ENCODE assay signal across 8 cellular contexts in the genomic region with DNA sequence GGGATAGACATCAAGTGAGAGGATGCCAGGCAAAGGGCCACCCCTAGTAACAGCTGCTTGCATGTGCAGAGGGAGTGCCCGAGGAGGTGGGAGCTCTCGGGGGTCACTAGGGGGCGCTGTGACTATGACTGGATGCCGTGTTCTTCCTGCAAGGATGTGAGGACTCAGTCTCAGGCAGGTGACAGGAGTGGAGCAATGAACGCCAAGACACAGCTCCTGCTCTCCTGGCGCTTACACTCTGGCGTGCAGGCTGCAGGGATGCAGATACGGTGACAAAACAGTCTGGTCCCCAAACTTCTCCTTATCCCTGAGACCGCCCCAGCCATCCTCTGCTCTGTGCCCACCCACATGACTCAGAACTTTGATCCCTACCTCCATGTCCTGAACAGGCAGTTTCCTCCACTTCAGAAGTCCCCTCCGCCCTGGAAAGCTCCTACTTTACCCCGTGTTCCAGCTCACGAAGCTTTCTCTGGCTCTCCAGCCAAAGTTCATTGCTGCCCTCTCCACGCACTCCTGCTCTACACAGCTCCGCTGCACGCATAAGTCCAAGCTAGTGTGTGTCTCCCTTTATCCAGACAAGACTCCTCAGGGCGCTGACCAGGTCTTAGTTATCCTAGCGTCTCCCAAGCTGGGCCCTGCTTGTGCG. TPM values are rescaled to one million over a fixed set of nuclear protein-coding genes. Genes with fewer than 3 reads are reported as not detected.
A peak's percentile ranks its signal among the peaks of the same experiment; 100 is the strongest.
DNase-seq lines count a peak whose midpoint lies in the region; ATAC-seq, FAIRE-seq and TF ChIP-seq lines count a peak whose summit lies in the region.

No MANE protein-coding gene starts in this region.

- no peak overlapping the region for H3K27ac ChIP-seq in endothelial cell of umbilical vein (ENCODE audit: insufficient read depth, low read depth, low read length)

- POLR2A ChIA-PET in endothelial cell of umbilical vein (lab: Charles Lee) = interaction anchor here (1.1 to 1.9 kb wide), 2 partner anchors 32 to 35 kb away, joined by 4 to 5 read pairs; a partner anchor contains a TSS

- peak; percentile 87 to 97 for TF ChIP-seq CTCF in endothelial cell of umbilical vein (IDR thresholded peaks at IDR 0.05; ENCODE audit: extremely low read depth in 1 of 2, insufficient read depth in 1 of 2, low read depth in 1 of 2, low read length in 2 of 2)

- H3K9me1 ChIP-seq in endothelial cell of umbilical vein (replicated peaks; ENCODE audit: control insufficient read depth, extremely low read depth, insufficient read depth, low read length) = no peaks in the 10 kb centered on the region

- H3K4me1 ChIP-seq in endothelial cell of umbilical vein (ENCODE audit: control insufficient read depth, extremely low read depth, insufficient read depth, low read length) = no peaks in the 10 kb centered on the region

- H3K9ac ChIP-seq in endothelial cell of umbilical vein (replicated peaks; ENCODE audit: extremely low read depth, insufficient read depth, low read length) = no peak overlapping the region

- FAIRE-seq in endothelial cell of umbilical vein (lab: Jason Lieb, UNC) = peak; percentile 93

- H3K9me3 ChIP-seq in endothelial cell of umbilical vein (replicated peaks; ENCODE audit: control insufficient read depth, insufficient read depth, low read length) = no peaks in the 10 kb centered on the region

- H3K79me2 ChIP-seq in endothelial cell of umbilical vein (ENCODE audit: control insufficient read depth, insufficient read depth, low read length) = no peaks in the 10 kb centered on the region

- TF ChIP-seq POLR2A in endothelial cell of umbilical vein (IDR thresholded peaks at IDR 0.05; ENCODE audit: low read depth, low read length) = no peak

- H3K36me3 ChIP-seq in endothelial cell of umbilical vein (ENCODE audit: control insufficient read depth in 2 of 2, extremely low read depth in 1 of 2, insufficient read depth in 2 of 2, low read length in 2 of 2) = no peaks in the 10 kb centered on the region

- ATAC-seq in HG03342 (IDR thresholded peaks at IDR 0.05; ENCODE audit: unreplicated experiment) = peak; percentile 58

- no TSS peak for BruUV-seq in endothelial cell of umbilical vein (replicated peaks; lab: Mats Ljungman, UMichigan)

- CTCF ChIA-PET in endothelial cell of umbilical vein (lab: Charles Lee) = interaction anchor here (0.6 to 7.3 kb wide), 54 partner anchors 10 to 502 kb away, joined by 3 to 251 read pairs (median 6); a partner anchor contains a TSS

- no peaks in the 10 kb centered on the region for H3K27me3 ChIP-seq in endothelial cell of umbilical vein (ENCODE audit: control insufficient read depth in 2 of 2, insufficient read depth in 2 of 2, low read length in 2 of 2)

- no peaks in the 10 kb centered on the region for H4K20me1 ChIP-seq in endothelial cell of umbilical vein (replicated peaks; ENCODE audit: control insufficient read depth, extremely low read depth, insufficient read depth, low read length)

- H3K4me3 ChIP-seq in endothelial cell of umbilical vein (replicated peaks in 1 of 3; ENCODE audit: insufficient read depth in 1 of 3, low read depth in 1 of 3, low read length in 3 of 3) = no peak overlapping the region

- no peak overlapping the region for H3K4me2 ChIP-seq in endothelial cell of umbilical vein (ENCODE audit: insufficient read depth, low read length)

- peak overlapping the region; percentile 25 for H2AFZ ChIP-seq in endothelial cell of umbilical vein (ENCODE audit: low read depth, low read length)

- dilution Hi-C loops in endothelial cell of umbilical vein (cut with MboI; ENCODE audit: extremely low pct_ligation_motif_present, low sequenced_read_pairs) = no loop called here

- intact Hi-C loops in endothelial cell of umbilical vein (cut with micrococcal nuclease) = loop anchor here (5.0 kb wide), 1 partner anchor 163 kb away; no protein-coding TSS in a partner anchor

- peak; percentile 82 for DNase-seq in ELR (ENCODE audit: low read depth)
- DNase-seq in NOMO-1 treated with dmso at 0.1 percent for 144 hours (lab: John Stamatoyannopoulos, UW; ENCODE audit: unreplicated experiment) = peak; percentile 62
- peak; percentile 54 to 95 (median 87) for DNase-seq in activated CD8-positive, alpha-beta memory T cell treated with anti-CD3 and anti-CD28 coated beads for 48 hours (ENCODE audit: low read depth in 2 of 3, low spot score in 2 of 3)
- DNase-seq in endothelial cell of umbilical vein (ENCODE audit: low read depth, low spot score) = peak; percentile 73
- DNase-seq in myocyte (ENCODE audit: low read depth) = peak; percentile 78
- peak; percentile 57 to 72 for DNase-seq in stimulated activated CD8-positive, alpha-beta memory T cell treated with anti-CD3 and anti-CD28 coated beads, Interleukin-7, amount 100 ng/mL, for 1 hour (ENCODE audit: low read depth in 2 of 2)
- no peak for DNase-seq in NCI-H187 treated with DMSO at 0.1 percent for 48 hours (lab: John Stamatoyannopoulos, UW)

TF ChIP-seq in endothelial cell of umbilical vein, 7 proteins besides CTCF, POLR2A, EP300 and RAD21 (continues in another document):
- no peak for TF ChIP-seq JUN (IDR thresholded peaks at IDR 0.05; ENCODE audit: borderline replicate concordance, insufficient read depth, insufficient read length, low read depth)
- TF ChIP-seq FOS (IDR thresholded peaks at IDR 0.05; ENCODE audit: borderline replicate concordance, insufficient read depth, low read length) = no peak
- no peak for TF ChIP-seq POLR2AphosphoS5 (IDR thresholded peaks at IDR 0.05; ENCODE audit: insufficient read depth, low read depth, low read length)
- no peak for TF ChIP-seq GATA2 (IDR thresholded peaks at IDR 0.05; ENCODE audit: insufficient read depth, insufficient read length, low read depth, low read length)
- no peak for TF ChIP-seq MYC (IDR thresholded peaks at IDR 0.05; ENCODE audit: low read depth, low read length)
- TF ChIP-seq, protein P1, sequence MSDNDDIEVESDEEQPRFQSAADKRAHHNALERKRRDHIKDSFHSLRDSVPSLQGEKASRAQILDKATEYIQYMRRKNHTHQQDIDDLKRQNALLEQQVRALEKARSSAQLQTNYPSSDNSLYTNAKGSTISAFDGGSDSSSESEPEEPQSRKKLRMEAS (IDR thresholded peaks at IDR 0.05; ENCODE audit: insufficient read depth, insufficient read length) = no peak

RNA-seq across cellular contexts. Expression of a gene that starts 14.7 kb away (rescaled TPM):
- 0.18 and 0.20 TPM in 2 replicates for total RNA-seq in endothelial cell of umbilical vein
- 0.15 and 0.19 TPM in 2 replicates for polyA plus RNA-seq in endothelial cell of umbilical vein
- 0.04 and 0.08 TPM in 2 replicates for polyA plus RNA-seq in endothelial cell of umbilical vein (2011; cell fraction: cytosol; rRNA removed)
- 1.1 TPM in 2 replicates for polyA plus RNA-seq in endothelial cell of umbilical vein (2011; cell fraction: nucleus; rRNA removed)
- polyA plus RNA-seq in endothelial cell of umbilical vein (2012) = 0.23 and 0.35 TPM in 2 replicates
- 0.15 TPM in 1 of 2 replicates, not detected in the other for polyA minus RNA-seq in endothelial cell of umbilical vein
- polyA minus RNA-seq in endothelial cell of umbilical vein (2011; cell fraction: cytosol; rRNA and poly(A)+ RNA removed) = 29.2 TPM
- 0.38 and 0.96 TPM in 2 replicates for polyA minus RNA-seq in endothelial cell of umbilical vein (2011; cell fraction: nucleus; rRNA and poly(A)+ RNA removed)
- 0.10 TPM in 1 of 2 replicates, not detected in the other for total RNA-seq in myocyte
- 0.06 TPM for polyA plus RNA-seq in myocyte (2012)

RNA-seq across cellular contexts. Expression of a gene that starts 15.5 kb away (rescaled TPM):
- 3.6 and 4.2 TPM in 2 replicates for total RNA-seq in endothelial cell of umbilical vein
- 4.1 and 4.9 TPM in 2 replicates for polyA plus RNA-seq in endothelial cell of umbilical vein
- polyA plus RNA-seq in endothelial cell of umbilical vein (2011; cell fraction: cytosol; rRNA removed) = 1.9 and 2.8 TPM in 2 replicates
- 1.7 and 3.3 TPM in 2 replicates for polyA plus RNA-seq in endothelial cell of umbilical vein (2011; cell fraction: nucleus; rRNA removed)
- polyA plus RNA-seq in endothelial cell of umbilical vein (2012) = 2.4 and 7.0 TPM in 2 replicates
- polyA minus RNA-seq in endothelial cell of umbilical vein = 3.5 and 4.6 TPM in 2 replicates
- polyA minus RNA-seq in endothelial cell of umbilical vein (2011; cell fraction: cytosol; rRNA and poly(A)+ RNA removed) = not detected
- 0.38 and 0.82 TPM in 2 replicates for polyA minus RNA-seq in endothelial cell of umbilical vein (2011; cell fraction: nucleus; rRNA and poly(A)+ RNA removed)
- total RNA-seq in myocyte = not detected in 2 replicates
- not detected for polyA plus RNA-seq in myocyte (2012)

RNA-seq across cellular contexts. Expression of a gene that starts 30.8 kb away (rescaled TPM):
- total RNA-seq in endothelial cell of umbilical vein (not detected in 2 replicates), myocyte (not detected in 2 replicates)
- not detected in 2 replicates for polyA plus RNA-seq in endothelial cell of umbilical vein
- polyA plus RNA-seq in endothelial cell of umbilical vein (2011; cell fraction: cytosol; rRNA removed) = not detected in 2 replicates
- polyA plus RNA-seq in endothelial cell of umbilical vein (2011; cell fraction: nucleus; rRNA removed) = not detected in 2 replicates
- polyA plus RNA-seq in endothelial cell of umbilical vein (2012) = not detected in 2 replicates
- polyA minus RNA-seq in endothelial cell of umbilical vein = not detected in 2 replicates
- not detected for polyA minus RNA-seq in endothelial cell of umbilical vein (2011; cell fraction: cytosol; rRNA and poly(A)+ RNA removed)
- polyA minus RNA-seq in endothelial cell of umbilical vein (2011; cell fraction: nucleus; rRNA and poly(A)+ RNA removed) = not detected in 2 replicates
- polyA plus RNA-seq in myocyte (2012) = not detected

RNA-seq across cellular contexts. Expression of a gene that starts 34.9 kb away (rescaled TPM):
- total RNA-seq in endothelial cell of umbilical vein = 32.8 and 33.3 TPM in 2 replicates
- polyA plus RNA-seq in endothelial cell of umbilical vein = 29.3 and 34.1 TPM in 2 replicates
- polyA plus RNA-seq in endothelial cell of umbilical vein (2011; cell fraction: cytosol; rRNA removed) = 19.1 and 21.5 TPM in 2 replicates
- 24.1 and 25.4 TPM in 2 replicates for polyA plus RNA-seq in endothelial cell of umbilical vein (2011; cell fraction: nucleus; rRNA removed)
- polyA plus RNA-seq in endothelial cell of umbilical vein (2012) = 22.5 and 22.6 TPM in 2 replicates
- 50.3 and 70.1 TPM in 2 replicates for polyA minus RNA-seq in endothelial cell of umbilical vein
- polyA minus RNA-seq in endothelial cell of umbilical vein (2011; cell fraction: cytosol; rRNA and poly(A)+ RNA removed) = 41.5 TPM
- polyA minus RNA-seq in endothelial cell of umbilical vein (2011; cell fraction: nucleus; rRNA and poly(A)+ RNA removed) = 20.5 and 25.5 TPM in 2 replicates
- total RNA-seq in myocyte = 34.4 and 43.3 TPM in 2 replicates
- polyA plus RNA-seq in myocyte (2012) = 29.8 TPM

RNA-seq across cellular contexts. Expression of a gene that starts 52.1 kb away (rescaled TPM):
- total RNA-seq in endothelial cell of umbilical vein = 42.6 and 46.4 TPM in 2 replicates
- 30.7 and 43.2 TPM in 2 replicates for polyA plus RNA-seq in endothelial cell of umbilical vein
- 60.5 and 64.7 TPM in 2 replicates for polyA plus RNA-seq in endothelial cell of umbilical vein (2011; cell fraction: cytosol; rRNA removed)
- 98.3 and 125 TPM in 2 replicates for polyA plus RNA-seq in endothelial cell of umbilical vein (2011; cell fraction: nucleus; rRNA removed)
- polyA plus RNA-seq in endothelial cell of umbilical vein (2012) = 24.9 and 29.7 TPM in 2 replicates
- polyA minus RNA-seq in endothelial cell of umbilical vein = 21.5 and 25.7 TPM in 2 replicates
- polyA minus RNA-seq in endothelial cell of umbilical vein (2011; cell fraction: cytosol; rRNA and poly(A)+ RNA removed) = 18.1 TPM
- polyA minus RNA-seq in endothelial cell of umbilical vein (2011; cell fraction: nucleus; rRNA and poly(A)+ RNA removed) = 13.8 and 19.4 TPM in 2 replicates
- total RNA-seq in myocyte = 17.9 and 51.4 TPM in 2 replicates
- polyA plus RNA-seq in myocyte (2012) = 27.7 TPM
